14 cellular contexts compared by ENCODE assay signal in genomic region chr3:32725721-32726120, GRCh38.
"Had no signal": no experiment of that assay in that cellular context is flagged by ENCODE, and none has a peak within 500 bp of the region (broad histone marks: within the 10 kb centered on the region; RNA-seq: fewer than 3 reads in every experiment).

No MANE protein-coding gene starts in this region.

- H3K4me3 Mint-ChIP-seq: central memory CD8-positive, alpha-beta T cell; neural crest cell had no signal

- DNase-seq: amniotic stem cell; gastrocnemius medialis; heart right ventricle; midbrain; sigmoid colon; stimulated activated CD4-positive, alpha-beta T cell treated with anti-CD3 and anti-CD28 coated beads, Interleukin-2, amount 100 ng/mL, for 24 hours; upper lobe of right lung had no signal

- H3K27ac ChIP-seq: coronary artery, gastrocnemius medialis, heart right ventricle, sigmoid colon, thoracic aorta, upper lobe of right lung had no signal

- ATAC-seq: gastrocnemius medialis, heart right ventricle, upper lobe of right lung had no signal

- H3K4me1 Mint-ChIP-seq: central memory CD8-positive, alpha-beta T cell; neural crest cell had no signal

- H3K4me1 ChIP-seq: gastrocnemius medialis, heart right ventricle, sigmoid colon, upper lobe of right lung had no signal

- H3K4me3 ChIP-seq: coronary artery, gastrocnemius medialis, heart right ventricle, lung, sigmoid colon, thoracic aorta, upper lobe of right lung had no signal

- FAIRE-seq: islet of Langerhans had no signal

- H3K27me3 ChIP-seq: gastrocnemius medialis, heart right ventricle, sigmoid colon, upper lobe of right lung had no signal

- H3K9me3 ChIP-seq: gastrocnemius medialis, heart right ventricle, sigmoid colon, thoracic aorta, upper lobe of right lung had no signal

- H3K36me3 Mint-ChIP-seq: activated naive CD4-positive, alpha-beta T cell treated with anti-CD3 and anti-CD28 coated beads, Interleukin-2, amount 50 U/mL, for 72 hours had no signal

- H3K27me3 Mint-ChIP-seq: central memory CD8-positive, alpha-beta T cell had no signal

- H3K9me3 Mint-ChIP-seq: activated naive CD4-positive, alpha-beta T cell treated with anti-CD3 and anti-CD28 coated beads, Interleukin-2, amount 50 U/mL, for 72 hours; central memory CD8-positive, alpha-beta T cell; neural crest cell had no signal
